Comparison of ENCODE assay signal across 25 cellular contexts in genomic region chr14:54614296-54614695, GRCh38.
"Had no signal": no experiment of that assay in that cellular context is flagged by ENCODE, and none has a peak within 500 bp of the region (broad histone marks: within the 10 kb centered on the region; RNA-seq: fewer than 3 reads in every experiment).

No MANE protein-coding gene starts in this region.

- H3K36me3 Mint-ChIP-seq: activated naive CD8-positive, alpha-beta T cell had no signal

- DNase-seq: activated CD4-positive, alpha-beta memory T cell treated with anti-CD3 and anti-CD28 coated beads, Interleukin-2, amount 10 ng/mL, durations not matched to agents 7 days and 5 days; activated CD4-positive, alpha-beta T cell treated with anti-CD3 and anti-CD28 coated beads for 1 hour; activated CD4-positive, alpha-beta T cell treated with anti-CD3 and anti-CD28 coated beads for 4 hours; activated CD4-positive, alpha-beta T cell treated with anti-CD3 and anti-CD28 coated beads, Interleukin-2, amount 10 ng/mL, durations not matched to agents 7 days and 5 days; activated CD4-positive, alpha-beta T cell treated with anti-CD3 and anti-CD28 coated beads, Interleukin-2, amount 50 U/mL, for 4 hours; activated CD8-positive, alpha-beta memory T cell treated with anti-CD3 and anti-CD28 coated beads, Interleukin-2, amount 50 U/mL, for 48 hours; activated gamma-delta T cell; activated naive CD4-positive, alpha-beta T cell treated with anti-CD3 and anti-CD28 coated beads, Interleukin-2, amount 50 U/mL, for 16 hours; activated naive CD4-positive, alpha-beta T cell treated with Interleukin-2 at 50 U/mL for 16 hours; activated T-cell treated with anti-CD3 and anti-CD28 coated beads for 4 hours; activated T-cell treated with anti-CD3 and anti-CD28 coated beads, Interleukin-2, amount 50 U/mL, for 24 hours; activated T-cell treated with anti-CD3 and anti-CD28 coated beads, Interleukin-2, amount 50 U/mL, for 72 hours; amniotic stem cell; anterior cingulate cortex; brain microvascular endothelial cell; effector memory CD4-positive, alpha-beta T cell; endodermal cell; foreskin fibroblast; head of caudate nucleus; T-helper 2 cell had no signal

- H3K4me3 ChIP-seq: coronary artery, dorsolateral prefrontal cortex had no signal

- H3K27ac Mint-ChIP-seq: activated CD4-positive, alpha-beta memory T cell treated with anti-CD3 and anti-CD28 coated beads, Interleukin-2, amount 10 ng/mL, durations not matched to agents 7 days and 5 days; activated CD4-positive, alpha-beta T cell treated with anti-CD3 and anti-CD28 coated beads, Interleukin-2, amount 10 ng/mL, durations not matched to agents 7 days and 5 days; activated naive CD8-positive, alpha-beta T cell; activated T-cell treated with anti-CD3 and anti-CD28 coated beads, Interleukin-2, amount 50 U/mL, for 24 hours; activated T-cell treated with anti-CD3 and anti-CD28 coated beads, Interleukin-2, amount 50 U/mL, for 72 hours; dendritic cell treated with granulocyte-macrophage colony-stimulating factor and Interleukin-4, amounts not matched to agents 40 ng/mL and 50 ng/mL, for 4 days; endodermal cell had no signal

- H3K27me3 Mint-ChIP-seq: activated CD4-positive, alpha-beta T cell treated with anti-CD3 and anti-CD28 coated beads, Interleukin-2, amount 10 ng/mL, durations not matched to agents 7 days and 5 days; activated T-cell treated with anti-CD3 and anti-CD28 coated beads, Interleukin-2, amount 50 U/mL, for 24 hours; dendritic cell treated with granulocyte-macrophage colony-stimulating factor and Interleukin-4, amounts not matched to agents 40 ng/mL and 50 ng/mL, for 4 days had no signal

- H3K4me3 Mint-ChIP-seq: activated CD4-positive, alpha-beta memory T cell treated with anti-CD3 and anti-CD28 coated beads, Interleukin-2, amount 10 ng/mL, durations not matched to agents 7 days and 5 days; activated CD4-positive, alpha-beta T cell treated with anti-CD3 and anti-CD28 coated beads, Interleukin-2, amount 10 ng/mL, durations not matched to agents 7 days and 5 days; activated naive CD8-positive, alpha-beta T cell; activated T-cell treated with anti-CD3 and anti-CD28 coated beads, Interleukin-2, amount 50 U/mL, for 24 hours; activated T-cell treated with anti-CD3 and anti-CD28 coated beads, Interleukin-2, amount 50 U/mL, for 72 hours; central memory CD8-positive, alpha-beta T cell; dendritic cell treated with granulocyte-macrophage colony-stimulating factor and Interleukin-4, amounts not matched to agents 40 ng/mL and 50 ng/mL, for 4 days; endodermal cell had no signal

- H3K27ac ChIP-seq: brain microvascular endothelial cell, coronary artery, dorsolateral prefrontal cortex had no signal

- H3K4me1 Mint-ChIP-seq: central memory CD8-positive, alpha-beta T cell; endodermal cell had no signal

- H3K9me3 Mint-ChIP-seq: activated CD4-positive, alpha-beta memory T cell treated with anti-CD3 and anti-CD28 coated beads, Interleukin-2, amount 10 ng/mL, durations not matched to agents 7 days and 5 days; activated CD4-positive, alpha-beta T cell treated with anti-CD3 and anti-CD28 coated beads, Interleukin-2, amount 10 ng/mL, durations not matched to agents 7 days and 5 days; activated T-cell treated with anti-CD3 and anti-CD28 coated beads, Interleukin-2, amount 50 U/mL, for 24 hours; activated T-cell treated with anti-CD3 and anti-CD28 coated beads, Interleukin-2, amount 50 U/mL, for 72 hours; central memory CD8-positive, alpha-beta T cell; dendritic cell treated with granulocyte-macrophage colony-stimulating factor and Interleukin-4, amounts not matched to agents 40 ng/mL and 50 ng/mL, for 4 days; endodermal cell had no signal

- H3K36me3 ChIP-seq: brain microvascular endothelial cell had no signal

- H3K27me3 ChIP-seq: brain microvascular endothelial cell, dorsolateral prefrontal cortex had no signal
